In genomic region chr17:55742272-55743102, GRCh38 we compare ENCODE assay signal across 11 cellular contexts. TPM values are rescaled to one million over a fixed set of nuclear protein-coding genes. Genes with fewer than 3 reads are reported as not detected.
DNase-seq lines count a peak whose midpoint lies in the region; ATAC-seq and TF ChIP-seq lines count a peak whose summit lies in the region.
"Had no signal": no experiment of that assay in that cellular context is flagged by ENCODE, and none has a peak within 500 bp of the region (broad histone marks: within the 10 kb centered on the region; RNA-seq: fewer than 3 reads in every experiment).

No MANE protein-coding gene starts in this region.

- intact Hi-C loops in PC-9 (cut with micrococcal nuclease; ENCODE audit: unreplicated experiment): no loop called here

- POLR2A ChIA-PET in PC-9 (lab: Charles Lee; ENCODE audit: unreplicated experiment): interaction anchor here (0.6 to 0.7 kb wide), 2 partner anchors 169 to 1161 kb away, joined by 6 to 9 read pairs; no protein-coding TSS in a partner anchor

- H3K4me3 ChIP-seq in PC-9: peak overlapping the region; percentile 30; the same call in 1 of the 2 replicates
- H3K4me3 ChIP-seq in GM23338: no peak overlapping the region

- CTCF ChIA-PET in PC-9 (lab: Charles Lee): interaction anchor here (0.6 kb wide), 1 partner anchor 1683 kb away, joined by 3 read pairs; no protein-coding TSS in a partner anchor

- H3F3A ChIP-seq in PC-9 (ENCODE audit: insufficient read depth, low read depth) (no peaks in the 10 kb centered on the region; the same call in 1 of the 2 replicates), GM23338 (replicated peaks; ENCODE audit: low read depth) (no peaks in the 10 kb centered on the region)

- H3K4me1 ChIP-seq in PC-9 (replicated peaks; ENCODE audit: insufficient read depth) (peaks cover 13% of the 10 kb centered on the region), GM23338 (ENCODE audit: insufficient read depth) (no peaks in the 10 kb centered on the region)

- H3K79me2 ChIP-seq in PC-9 (ENCODE audit: low read depth) (no peaks in the 10 kb centered on the region), GM23338 (replicated peaks; ENCODE audit: insufficient read depth) (no peaks in the 10 kb centered on the region)

- peak overlapping the region; percentile 73 for H3K4me2 ChIP-seq in PC-9
- H3K4me2 ChIP-seq in GM23338: no peak overlapping the region

- H3K4me1 Mint-ChIP-seq in GM23338: no peaks in the 10 kb centered on the region
- H3K4me1 Mint-ChIP-seq: H9 had no signal

- H3K36me3 ChIP-seq in PC-9 (ENCODE audit: low read depth) (no peaks in the 10 kb centered on the region), GM23338 (ENCODE audit: insufficient read depth) (no peaks in the 10 kb centered on the region)

- TF ChIP-seq CTCF in GM13977 (IDR thresholded peaks at IDR 0.05; ENCODE audit: extremely low read depth, insufficient read depth, missing control alignments) (no peak), PC-9 (conservative IDR thresholded peaks at IDR 0.05) (no peak), GM23338 (conservative IDR thresholded peaks at IDR 0.05; ENCODE audit: low read depth in 2 of 2) (no peak)

- no peaks in the 10 kb centered on the region for H3K36me3 Mint-ChIP-seq in GM23338 (ENCODE audit: low read depth)

- no peaks in the 10 kb centered on the region for H3K9me2 ChIP-seq in PC-9 (ENCODE audit: insufficient read depth)
- no peaks in the 10 kb centered on the region for H3K9me2 ChIP-seq in GM23338 (ENCODE audit: insufficient read depth)

- no peaks in the 10 kb centered on the region for H3K27me3 ChIP-seq in PC-9 (ENCODE audit: insufficient read depth, low read depth)
- H3K27me3 ChIP-seq in GM23338 (ENCODE audit: insufficient read depth): no peaks in the 10 kb centered on the region

- H3K4me3 Mint-ChIP-seq in GM23338: no peak overlapping the region
- H3K4me3 Mint-ChIP-seq: H9 had no signal

- peaks cover 7% of the 10 kb centered on the region; the same call in 1 of the 2 replicates for H3K9me3 ChIP-seq in PC-9 (ENCODE audit: insufficient read depth, low read depth)

- H2AFZ ChIP-seq in PC-9: peak overlapping the region; percentile 74
- H2AFZ ChIP-seq in GM23338: no peak overlapping the region

- no peaks in the 10 kb centered on the region for H3K27me3 Mint-ChIP-seq in GM23338 (ENCODE audit: insufficient read depth, low read depth, poor library complexity)

- H4K20me1 ChIP-seq in PC-9 (ENCODE audit: insufficient read depth) (no peaks in the 10 kb centered on the region), GM23338 (replicated peaks; ENCODE audit: insufficient read depth) (no peaks in the 10 kb centered on the region)

- peak overlapping the region; percentile 85 for H3K27ac ChIP-seq in PC-9
- H3K27ac ChIP-seq in GM23338 (ENCODE audit: low read depth): no peak overlapping the region

- in situ Hi-C loops in GM13977 (cut with MboI; ENCODE audit: low pct_unique_long_range_greater_than_20kb, low sequenced_read_pairs, unreplicated experiment): no loop called here

- no peaks in the 10 kb centered on the region for H3K9me3 Mint-ChIP-seq in GM23338
- H3K9me3 Mint-ChIP-seq: H9 had no signal

- H3K27ac Mint-ChIP-seq in GM23338: no peak overlapping the region; the same call in 1 of the 2 replicates
- H3K27ac Mint-ChIP-seq: H9 had no signal

- ATAC-seq in GM19468 (IDR thresholded peaks at IDR 0.05; ENCODE audit: extremely low read depth, unreplicated experiment): peak; percentile 88
- ATAC-seq in HG03097 (IDR thresholded peaks at IDR 0.05; ENCODE audit: low FRiP score, unreplicated experiment): peak; percentile 82
- no peak for ATAC-seq in GM23338

- no TSS peak for BruUV-seq in PC-9 (replicated peaks; lab: Mats Ljungman, UMichigan)

- DNase-seq in GM13977 (ENCODE audit: low spot score) (peak; percentile 37), PC-9 (no peak), GM23338 (ENCODE audit: low spot score) (no peak), AG08395 (ENCODE audit: low spot score) (no peak), NCI-H510A treated with DMSO at 0.1 percent for 48 hours (lab: John Stamatoyannopoulos, UW) (no peak), epidermal melanocyte (ENCODE audit: insufficient read length, low spot score) (no peak)
- DNase-seq: activated gamma-delta T cell, H9, NCI-H1417 treated with DMSO at 0.1 percent for 48 hours had no signal

TF ChIP-seq in GM23338, 12 proteins besides CTCF, POLR2A, EP300 and RAD21:
- TF ChIP-seq ZNF114 (CRISPR knock-in tag; IDR thresholded peaks at IDR 0.05) (no peak), STAT1 (IDR thresholded peaks at IDR 0.05; ENCODE audit: unreplicated experiment) (no peak), ZNF331 (CRISPR knock-in tag; IDR thresholded peaks at IDR 0.05; ENCODE audit: low read depth) (no peak)
TF ChIP-seq in GM23338: peak in this region for 0.

RNA-seq across cellular contexts. Expression of gene PCTP, which starts 8.4 kb away (rescaled TPM):
- total RNA-seq in PC-9 (2021): 16.0 and 17.3 TPM in 2 replicates
- 12.3 and 18.0 TPM in 2 replicates for total RNA-seq in GM23338 (2014; rRNA removed; shearing (Covaris generic))
- polyA plus RNA-seq in GM23338 (2016; fragmentation: Nextera tagmentation; extraction: Ambion mirVana): 6.4 and 6.9 TPM in 2 replicates

RNA-seq across cellular contexts. Expression of gene TMEM100, which starts 19.8 kb away (rescaled TPM):
- total RNA-seq in PC-9 (2021): not detected in 2 replicates
- 0.10 TPM in 1 of 2 replicates, not detected in the other for total RNA-seq in GM23338 (2014; rRNA removed; shearing (Covaris generic))
- polyA plus RNA-seq in GM23338 (2016; fragmentation: Nextera tagmentation; extraction: Ambion mirVana): 0.52 and 0.73 TPM in 2 replicates
